Comparison of ENCODE assay signal across 8 cellular contexts in genomic region chr1:220271706-220272046, GRCh38. TPM values are rescaled to one million over a fixed set of nuclear protein-coding genes. Genes with fewer than 3 reads are reported as not detected.
A peak's percentile ranks its signal among the peaks of the same experiment; 100 is the strongest.
DNase-seq lines count a peak whose midpoint lies in the region; ATAC-seq and TF ChIP-seq lines count a peak whose summit lies in the region.

No MANE protein-coding gene starts in this region.

- peak in 1 of 10 experiments; percentile 2 for DNase-seq in CD4-positive, alpha-beta T cell
- DNase-seq in GM23248, result peak; percentile 68
- DNase-seq in SJCRH30, result peak; percentile 19 to 54
- peak in 1 of 2 donors; percentile 8 for DNase-seq in foreskin keratinocyte
- no peak for DNase-seq in psoas muscle
- DNase-seq in NK-92 treated with Interleukin-12 subunit alpha and Interleukin-12 subunit beta, amount 100 ng/mL, for 24 hours (lab: John Stamatoyannopoulos, UW), result no peak
- no peak for DNase-seq in 8988T

- no peak for TF ChIP-seq CTCF in CD4-positive, alpha-beta T cell (IDR thresholded peaks at IDR 0.05)
- TF ChIP-seq CTCF in foreskin keratinocyte (conservative IDR thresholded peaks at IDR 0.05) (no peak), psoas muscle (IDR thresholded peaks at IDR 0.05) (no peak)

- peaks cover 24% of the 10 kb centered on the region for H3K36me3 Mint-ChIP-seq in CD4-positive, alpha-beta T cell (ENCODE audit: low read depth)

- intact Hi-C loops in CD4-positive, alpha-beta T cell (cut with DNase I, micrococcal nuclease), result loop anchor here in 1 of 2 experiments (2.0 to 10.0 kb wide), 4 partner anchors 177 to 1987 kb away; partner anchors contain the start of genes EPRS1, IARS2 and RRP15
- intact Hi-C loops in psoas muscle (cut with DNase I), result loop anchor here in 1 of 2 donors (10.0 kb wide), 1 partner anchor 503 kb away; no protein-coding TSS in a partner anchor

- H3K9ac ChIP-seq in GM23248, result peak overlapping the region; percentile 97

- no peaks in the 10 kb centered on the region for H3K9me3 ChIP-seq in CD4-positive, alpha-beta T cell (ENCODE audit: control insufficient read depth, low read length)
- no peaks in the 10 kb centered on the region for H3K9me3 ChIP-seq in GM23248 (ENCODE audit: low read depth)
- H3K9me3 ChIP-seq in SJCRH30 (replicated peaks), result no peaks in the 10 kb centered on the region
- no peaks in the 10 kb centered on the region for H3K9me3 ChIP-seq in psoas muscle

- POLR2A ChIA-PET in CD4-positive, alpha-beta T cell (lab: Charles Lee), result interaction anchor here (1.0 to 1.8 kb wide), 2 partner anchors 8 to 9 kb away, joined by 3 to 8 read pairs; no protein-coding TSS in a partner anchor

- H3K36me3 ChIP-seq in GM23248 (ENCODE audit: low read depth), result peaks cover 8% of the 10 kb centered on the region; the same call in 1 of the 2 replicates
- H3K36me3 ChIP-seq in SJCRH30, result peaks cover 17% of the 10 kb centered on the region
- peaks cover 0 to 17% of the 10 kb centered on the region in 2 donors for H3K36me3 ChIP-seq in psoas muscle (ENCODE audit: insufficient read depth in 1 of 2, low read depth in 1 of 2)

- H3K4me3 Mint-ChIP-seq in CD4-positive, alpha-beta T cell, result no peak overlapping the region

- peak overlapping the region; percentile 99 for H3K4me2 ChIP-seq in GM23248 (ENCODE audit: unreplicated experiment)

- peak overlapping the region; percentile 100 for H2AFZ ChIP-seq in GM23248

- peaks cover 23% of the 10 kb centered on the region for H3K4me1 Mint-ChIP-seq in CD4-positive, alpha-beta T cell (ENCODE audit: low read depth)

- no peaks in the 10 kb centered on the region for H3K27me3 ChIP-seq in CD4-positive, alpha-beta T cell (ENCODE audit: control insufficient read depth, insufficient read depth, low read length)
- H3K27me3 ChIP-seq in GM23248 (replicated peaks; ENCODE audit: insufficient read depth) (no peaks in the 10 kb centered on the region), SJCRH30 (no peaks in the 10 kb centered on the region), foreskin keratinocyte (no peaks in the 10 kb centered on the region), psoas muscle (ENCODE audit: insufficient read depth in 3 of 3, low read length in 2 of 3) (no peaks in the 10 kb centered on the region)

- WGBS in GM23248 (ENCODE audit: low coverage in 1 of 2, low lambda C conversion rate in 2 of 2, missing lambda C conversion rate in 2 of 2), 2 experiments, result 0 to 3% methylated on average over 8 to 12 of the region's 12 CpGs
- WGBS in psoas muscle, 3 donors, result 0 to 1% (median 1%) methylated on average over 12 of the region's 12 CpGs

- H3K4me3 ChIP-seq in GM23248, result peak overlapping the region; percentile 89
- H3K4me3 ChIP-seq in SJCRH30, result peak overlapping the region; percentile 94
- peak overlapping the region; percentile 87 for H3K4me3 ChIP-seq in psoas muscle

- H3F3A ChIP-seq in GM23248 (ENCODE audit: insufficient read depth), result 0 out of 2 replicates have a peak, but pooled peaks cover 5% of the 10 kb centered on the region

- CTCF ChIA-PET in CD4-positive, alpha-beta T cell (lab: Charles Lee), result no interaction called here

- H3K27me3 Mint-ChIP-seq in CD4-positive, alpha-beta T cell, result peaks cover 5% of the 10 kb centered on the region

- no peak overlapping the region for H3K27ac Mint-ChIP-seq in CD4-positive, alpha-beta T cell

- in situ Hi-C loops in GM23248 (cut with MboI), result no loop called here

- H3K27ac ChIP-seq in CD4-positive, alpha-beta T cell (ENCODE audit: low read depth, low read length), result peak overlapping the region; percentile 87
- H3K27ac ChIP-seq in GM23248 (peak overlapping the region; percentile 91), SJCRH30 (peak overlapping the region; percentile 75), foreskin keratinocyte (peak overlapping the region; percentile 91), psoas muscle (peak overlapping the region; percentile 85)

- H3K9me3 Mint-ChIP-seq in CD4-positive, alpha-beta T cell, result no peaks in the 10 kb centered on the region

- peaks cover 5% of the 10 kb centered on the region; the same call in 1 of the 2 replicates for H4K20me1 ChIP-seq in GM23248 (ENCODE audit: insufficient read depth)

- H3K9me2 ChIP-seq in GM23248 (ENCODE audit: insufficient read depth), result no peaks in the 10 kb centered on the region

- H3K4me1 ChIP-seq in GM23248 (ENCODE audit: insufficient read depth) (peaks cover 30% of the 10 kb centered on the region), SJCRH30 (no peaks in the 10 kb centered on the region; the same call in 1 of the 2 replicates), foreskin keratinocyte (peaks cover 13% of the 10 kb centered on the region), psoas muscle (peaks cover 29% of the 10 kb centered on the region)

- H3K79me2 ChIP-seq in GM23248 (ENCODE audit: insufficient read depth), result peaks cover 55% of the 10 kb centered on the region

- ATAC-seq in CD4-positive, alpha-beta T cell (ENCODE audit: poor library complexity), result no peak
- ATAC-seq in foreskin keratinocyte (peak; percentile 19), psoas muscle (peak; percentile 4 to 40 (median 12)), HG03139 (IDR thresholded peaks at IDR 0.05; ENCODE audit: unreplicated experiment) (no peak)

RNA-seq across cellular contexts. Expression of gene RAB3GAP2, which starts 0.6 kb away (rescaled TPM):
- 10 to 100 TPM; 34.7 to 39.4 TPM for total RNA-seq in CD4-positive, alpha-beta T cell
- total RNA-seq in GM23248 (2014; rRNA removed; shearing (Covaris generic)), result 22.6 and 24.4 TPM in 2 replicates
- polyA plus RNA-seq in GM23248 (2016; fragmentation: Nextera tagmentation; extraction: Ambion mirVana) (14.5 and 15.8 TPM in 2 replicates), foreskin keratinocyte (6.3 and 7.5 TPM in 2 replicates), psoas muscle (10 to 100 TPM in 1 of 3 donors, 1 to 10 TPM in 2; 5.8 to 18.6 (median 6.8) TPM)
- total RNA-seq in SJCRH30 (2014; rRNA removed; shearing (Covaris generic)), result 24.6 and 27.8 TPM in 2 replicates
- total RNA-seq in foreskin keratinocyte (27.1 and 32.0 TPM in 2 replicates), psoas muscle (10 to 100 TPM; 17.0 to 28.6 (median 27.5) TPM)

Comparison
In these comparisons a context has a peak if more than half of its experiments do, and no peak if none do; other contexts are left out.
1. ATAC-seq: peak in foreskin keratinocyte (single experiment) and psoas muscle (4 of 4); none in CD4-positive, alpha-beta T cell (single experiment) and HG03139 (single experiment).
2. DNase-seq: peak in GM23248 (single experiment) and SJCRH30 (2 of 2); none in psoas muscle (0 of 2), NK-92 treated with Interleukin-12 subunit alpha and Interleukin-12 subunit beta, amount 100 ng/mL, for 24 hours (single experiment) and 8988T (single experiment).
3. Peak in every context shown above with its lines, with median percentiles within 50 percentile points of each other: H3K27ac ChIP-seq and H3K4me3 ChIP-seq.